In genomic region chr17:4304417-4305027, GRCh38 we compare ENCODE assay signal across 9 cellular contexts. TPM values are rescaled to one million over a fixed set of nuclear protein-coding genes. Genes with fewer than 3 reads are reported as not detected.
DNase-seq lines count a peak whose midpoint lies in the region; ATAC-seq and TF ChIP-seq lines count a peak whose summit lies in the region.
"Had no signal": no experiment of that assay in that cellular context is flagged by ENCODE, and none has a peak within 500 bp of the region (broad histone marks: within the 10 kb centered on the region; RNA-seq: fewer than 3 reads in every experiment).

No MANE protein-coding gene starts in this region.

- intact Hi-C loops in HCT116 (cut with micrococcal nuclease), result loop anchor here (2.0 kb wide), 1 partner anchor 90 kb away; no protein-coding TSS in a partner anchor

- CTCF ChIA-PET in BJ (lab: Yijun Ruan, JAX), result interaction anchor here (0.6 to 2.8 kb wide), 17 partner anchors 10 to 89 kb away, joined by 3 to 21 read pairs (median 4); no protein-coding TSS in a partner anchor
- CTCF ChIA-PET in HCT116 (lab: Charles Lee), result interaction anchor here (0.6 to 3.0 kb wide), 10 partner anchors 9 to 105 kb away, joined by 3 to 15 read pairs (median 4); no protein-coding TSS in a partner anchor

- no peaks in the 10 kb centered on the region for H3K27me3 ChIP-seq in BJ (ENCODE audit: control insufficient read depth, insufficient read depth, low read length)
- no peaks in the 10 kb centered on the region for H3K27me3 ChIP-seq in HCT116 (ENCODE audit: insufficient read depth, low read length)

- peaks cover 71% of the 10 kb centered on the region for H3K79me2 ChIP-seq in HCT116 (ENCODE audit: insufficient read depth, low read length)

- TSS peak; percentile 10 for BruUV-seq in HCT116 (replicated peaks; lab: Mats Ljungman, UMichigan)

- ATAC-seq in HCT116 (peak; percentile 85), HG02973 (IDR thresholded peaks at IDR 0.05; ENCODE audit: unreplicated experiment) (no peak)

- no peak overlapping the region for H2AFZ ChIP-seq in HCT116 (ENCODE audit: low read depth, low read length, poor library complexity, severe bottlenecking)

- H3K27ac ChIP-seq in HCT116 (ENCODE audit: low read depth, low read length), result no peak overlapping the region
- H3K27ac ChIP-seq: skin epidermis had no signal

- peaks cover 8% of the 10 kb centered on the region; the same call in 1 of the 2 replicates for H4K20me1 ChIP-seq in HCT116 (ENCODE audit: insufficient read depth)

- H3K36me3 ChIP-seq in BJ (ENCODE audit: control insufficient read depth, insufficient read depth, low read length), result peaks cover 1% of the 10 kb centered on the region; the same call in 1 of the 2 replicates
- peaks cover 2 to 24% of the 10 kb centered on the region in 2 experiments; a peak in 1 of 4 replicates for H3K36me3 ChIP-seq in HCT116 (ENCODE audit: control insufficient read depth in 1 of 2, insufficient read depth in 2 of 2, low read length in 2 of 2)

- RAD21 ChIA-PET in HCT116 (lab: Charles Lee; ENCODE audit: low non-redundant PET in 1 of 2, low total read pairs in 2 of 2, uncharacterized antibody in 2 of 2, unreplicated experiment in 2 of 2), result interaction anchor here (0.5 to 1.4 kb wide), 4 partner anchors 10 to 1708 kb away, joined by 3 to 4 read pairs (median 4); no protein-coding TSS in a partner anchor

- peak; percentile 38 for TF ChIP-seq RAD21 in HCT116 (IDR thresholded peaks at IDR 0.05; ENCODE audit: low read depth)

- no peak overlapping the region for H3K4me2 ChIP-seq in HCT116 (ENCODE audit: low read length)

- DNase-seq in BJ (ENCODE audit: low read depth), result no peak
- DNase-seq in HCT116 (ENCODE audit: low read depth, low spot score), result peak; percentile 18
- peak; percentile 68 for DNase-seq in OCI-M1 (lab: John Stamatoyannopoulos, UW)
- DNase-seq in activated T-helper 9 cell treated with anti-CD3 and anti-CD28 coated beads, Interleukin-2, amount 50 U/mL, for 16 hours (ENCODE audit: low read depth), result peak; percentile 10
- peak; percentile 55 for DNase-seq in glomerular visceral epithelial cell (ENCODE audit: extremely low spot score)
- no peak for DNase-seq in retinal pigment epithelial cell (ENCODE audit: low read depth)
- DNase-seq in GF-D8 (lab: John Stamatoyannopoulos, UW), result no peak

- TF ChIP-seq CTCF in BJ (IDR thresholded peaks at IDR 0.05; ENCODE audit: insufficient read depth, low read depth, low read length), result peak; percentile 80
- TF ChIP-seq CTCF in HCT116 (IDR thresholded peaks at IDR 0.05 in 2 of 3, conservative IDR thresholded peaks at IDR 0.05 in 1 of 3; ENCODE audit: borderline replicate concordance in 1 of 3, insufficient read depth in 1 of 3, low read depth in 2 of 3, low read length in 2 of 3), result peak; percentile 30 to 79 (median 78); a peak in 5 of 6 replicates
- peak; percentile 81 for TF ChIP-seq CTCF in retinal pigment epithelial cell (conservative IDR thresholded peaks at IDR 0.05; ENCODE audit: low read depth, low read length)

- H3K9me3 ChIP-seq in HCT116 (ENCODE audit: control insufficient read depth in 1 of 2, insufficient read depth in 1 of 2, low read depth in 1 of 2, low read length in 2 of 2), result no peaks in the 10 kb centered on the region

- H3K4me1 ChIP-seq in HCT116 (ENCODE audit: control insufficient read depth in 1 of 2, insufficient read depth in 2 of 2, low read length in 2 of 2), result no peaks in the 10 kb centered on the region

- no peak for TF ChIP-seq POLR2A in HCT116 (IDR thresholded peaks at IDR 0.05; ENCODE audit: borderline replicate concordance, extremely low read depth, insufficient read depth, insufficient read length)

- no peak overlapping the region for H3K4me3 ChIP-seq in BJ (ENCODE audit: low read depth, low read length)
- no peak overlapping the region for H3K4me3 ChIP-seq in HCT116 (replicated peaks in 1 of 2; ENCODE audit: low read depth in 1 of 2, low read length in 2 of 2)
- H3K4me3 ChIP-seq in retinal pigment epithelial cell (ENCODE audit: low read length), result no peak overlapping the region
- H3K4me3 ChIP-seq: skin epidermis had no signal

- POLR2A ChIA-PET in BJ (lab: Charles Lee) (interaction anchor here (0.6 kb wide), 1 partner anchor 34 kb away, joined by 5 read pairs; no protein-coding TSS in a partner anchor), HCT116 (lab: Charles Lee) (no interaction called here)

- no peaks in the 10 kb centered on the region for H3K9me2 ChIP-seq in HCT116 (ENCODE audit: insufficient read depth)

- no peak overlapping the region for H3K9ac ChIP-seq in HCT116 (ENCODE audit: low read length)

TF ChIP-seq in HCT116, 20 proteins besides CTCF, POLR2A, EP300 and RAD21:
- TF ChIP-seq EZH2phosphoT487 (IDR thresholded peaks at IDR 0.05; ENCODE audit: borderline replicate concordance) (no peak), MAX (IDR thresholded peaks at IDR 0.05) (no peak), SRF (IDR thresholded peaks at IDR 0.05; ENCODE audit: low read depth) (no peak), YY1 (IDR thresholded peaks at IDR 0.05; ENCODE audit: extremely low read depth, insufficient replicate concordance, low read depth, low read length) (no peak), CEBPB (IDR thresholded peaks at IDR 0.05; ENCODE audit: low read depth) (no peak), CBX3 (IDR thresholded peaks at IDR 0.05; ENCODE audit: low read depth) (no peak), ATF3 (IDR thresholded peaks at IDR 0.05) (no peak), EZH2 (IDR thresholded peaks at IDR 0.05) (no peak), SP1 (IDR thresholded peaks at IDR 0.05; ENCODE audit: low read depth) (no peak), ZNF274 (IDR thresholded peaks at IDR 0.05; ENCODE audit: low read depth, low read length) (no peak), REST (IDR thresholded peaks at IDR 0.05; ENCODE audit: low read depth) (no peak), FOSL1 (IDR thresholded peaks at IDR 0.05; ENCODE audit: low read depth) (no peak)
TF ChIP-seq in HCT116: peak in this region for 0.

RNA-seq across cellular contexts. Expression of gene ANKFY1, which starts 40.7 kb away (rescaled TPM):
- 27.0 and 43.5 TPM in 2 replicates for polyA plus RNA-seq in BJ (2011; rRNA removed)
- polyA minus RNA-seq in BJ (2011; rRNA and poly(A)+ RNA removed), result 59.4 and 72.2 TPM in 2 replicates
- 38.9 TPM for total RNA-seq in HCT116 (2021; ENCODE audit: unreplicated experiment)
- polyA plus RNA-seq in HCT116 (2012), result 15.0 and 16.4 TPM in 2 replicates

Comparison
In these comparisons a context has a peak if more than half of its experiments do, and no peak if none do; other contexts are left out.
1. DNase-seq: peak in HCT116 (single experiment), OCI-M1 (single experiment), activated T-helper 9 cell treated with anti-CD3 and anti-CD28 coated beads, Interleukin-2, amount 50 U/mL, for 16 hours (single experiment) and glomerular visceral epithelial cell (single experiment); none in BJ (single experiment), retinal pigment epithelial cell (single experiment) and GF-D8 (single experiment).
2. Peak in every context shown above with its lines, with median percentiles within 50 percentile points of each other: CTCF ChIP-seq.